Comparison of ENCODE assay signal across 23 cellular contexts in the genomic region with DNA sequence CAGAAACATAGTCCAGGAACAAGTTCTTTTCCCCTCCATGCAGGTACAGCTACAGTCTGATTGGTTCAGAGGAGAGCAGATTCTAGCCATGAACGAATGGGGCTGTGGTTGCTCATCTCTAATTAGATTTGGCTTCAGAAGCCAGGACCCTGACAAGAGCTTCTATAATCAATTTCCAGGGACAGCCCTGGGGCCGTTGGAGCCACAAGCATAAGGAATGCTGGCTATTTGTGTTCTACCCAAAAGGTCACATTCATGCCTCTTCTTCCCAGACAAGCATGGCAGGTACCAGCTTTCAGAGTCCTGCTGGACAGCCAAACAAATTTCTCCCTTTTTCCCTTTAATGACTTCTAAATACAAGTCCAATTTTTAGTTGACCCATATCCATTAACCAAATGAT.
DNase-seq lines count a peak whose midpoint lies in the region; ATAC-seq and TF ChIP-seq lines count a peak whose summit lies in the region.
"Had no signal": no experiment of that assay in that cellular context is flagged by ENCODE, and none has a peak within 500 bp of the region (broad histone marks: within the 10 kb centered on the region; RNA-seq: fewer than 3 reads in every experiment).

No MANE protein-coding gene starts in this region.

- H3K4ac ChIP-seq in IMR-90 (ENCODE audit: low read depth, low read length) = peak overlapping the region; percentile 2; the same call in 1 of the 2 replicates

- no peak overlapping the region for H3K4me3 Mint-ChIP-seq in neural progenitor cell
- no peak overlapping the region for H3K4me3 Mint-ChIP-seq in CD8-positive, alpha-beta T cell
- H3K4me3 Mint-ChIP-seq: CD4-positive, alpha-beta T cell; T-helper 17 cell had no signal

- no peak for TF ChIP-seq POLR2A in IMR-90 (IDR thresholded peaks at IDR 0.05; ENCODE audit: low read depth, low read length)

- no peaks in the 10 kb centered on the region for H3K36me3 Mint-ChIP-seq in neural progenitor cell
- H3K36me3 Mint-ChIP-seq in CD8-positive, alpha-beta T cell = no peaks in the 10 kb centered on the region

- H3K4me3 ChIP-seq in IMR-90 (ENCODE audit: insufficient read depth, low read depth, low read length) (no peak overlapping the region), neural progenitor cell (no peak overlapping the region)
- no peak overlapping the region for H3K4me3 ChIP-seq in CD8-positive, alpha-beta T cell (ENCODE audit: low read depth, low read length)
- H3K4me3 ChIP-seq: BLaER1 treated with 17β-estradiol and CSF1 and Interleukin-3, amounts not matched to agents 10 nM and 100 nM; SK-N-MC had no signal

- CTCF ChIA-PET in IMR-90 (lab: Yijun Ruan, JAX) = no interaction called here
- CTCF ChIA-PET in CD8-positive, alpha-beta T cell (lab: Charles Lee) = no interaction called here

- DNase-seq in EL (peak; percentile 58), IMR-90 (no peak), SK-N-DZ (ENCODE audit: low spot score) (peak; percentile 43), neural progenitor cell (ENCODE audit: low spot score) (no peak)
- DNase-seq in CD8-positive, alpha-beta T cell = no peak
- DNase-seq in activated CD4-positive, CD25-positive, alpha-beta regulatory T cell (lab: John Stamatoyannopoulos, UW) = no peak
- DNase-seq: AML-193; CD4-positive, alpha-beta T cell; COR-L47; HCEC 1CT; Karpas-422; MV-4-11; NCI-H2029; NCI-H446; NCI-H524 treated with DMSO at 0.1 percent for 48 hours; NCI-H774; Right ventricle myocardium superior; T-helper 17 cell had no signal

- no peak overlapping the region for H4K5ac ChIP-seq in IMR-90 (ENCODE audit: low read depth, low read length)

- in situ Hi-C loops in IMR-90 (cut with MboI; ENCODE audit: low sequenced_read_pairs) = no loop called here

- H3K27ac Mint-ChIP-seq in neural progenitor cell = peak overlapping the region; percentile 5
- no peak overlapping the region for H3K27ac Mint-ChIP-seq in CD8-positive, alpha-beta T cell
- H3K27ac Mint-ChIP-seq: CD4-positive, alpha-beta T cell; T-helper 17 cell had no signal

- H3K79me2 ChIP-seq in neural progenitor cell (ENCODE audit: low read depth) = no peaks in the 10 kb centered on the region

- no peaks in the 10 kb centered on the region for H3K4me1 Mint-ChIP-seq in neural progenitor cell
- H3K4me1 Mint-ChIP-seq in CD8-positive, alpha-beta T cell (ENCODE audit: low read depth) = no peaks in the 10 kb centered on the region
- H3K4me1 Mint-ChIP-seq: T-helper 17 cell had no signal

- no peak overlapping the region for H2AK9ac ChIP-seq in IMR-90 (replicated peaks; ENCODE audit: low read depth, low read length, poor library complexity)

- H3K27ac ChIP-seq in IMR-90 (ENCODE audit: insufficient read depth, low read length) = no peak overlapping the region
- no peak overlapping the region for H3K27ac ChIP-seq in neural progenitor cell
- H3K27ac ChIP-seq in CD8-positive, alpha-beta T cell (ENCODE audit: low read depth, low read length) = no peak overlapping the region
- H3K27ac ChIP-seq: BLaER1 treated with 17β-estradiol and CSF1 and Interleukin-3, amounts not matched to agents 10 nM and 100 nM; HL-60; SK-N-MC had no signal

- H3K9me1 ChIP-seq in IMR-90 (ENCODE audit: insufficient read depth, low read length) = peaks cover 3% of the 10 kb centered on the region; the same call in 1 of the 2 replicates

- POLR2A ChIA-PET in IMR-90 (lab: Charles Lee; ENCODE audit: unreplicated experiment) = no interaction called here
- POLR2A ChIA-PET in CD8-positive, alpha-beta T cell (lab: Charles Lee) = interaction anchor here (0.8 kb wide), 1 partner anchor 12 kb away, joined by 3 read pairs; no protein-coding TSS in a partner anchor

- H4K91ac ChIP-seq in IMR-90 (ENCODE audit: insufficient read depth, low read depth, low read length) = 0 out of 2 replicates have a peak overlapping the region, but pooled peaks have one; percentile 22

- WGBS in IMR-90 (ENCODE audit: extremely low coverage in 2 of 2, insufficient read length in 1 of 2), 2 experiments = 58% methylated on average over 2 of the region's 2 CpGs; no CpG with 5 or more reads in 1 of the 2 experiments

- no peak overlapping the region; the same call in 1 of the 2 replicates for H2BK20ac ChIP-seq in IMR-90 (ENCODE audit: low read depth, low read length)

- no peaks in the 10 kb centered on the region for H3K79me1 ChIP-seq in IMR-90 (ENCODE audit: low read depth in 1 of 2, low read length in 2 of 2)

- TF ChIP-seq CTCF in IMR-90 (conservative IDR thresholded peaks at IDR 0.05; ENCODE audit: low read depth, low read length) (no peak), neural progenitor cell (IDR thresholded peaks at IDR 0.05) (no peak)
- TF ChIP-seq CTCF in CD8-positive, alpha-beta T cell (IDR thresholded peaks at IDR 0.05) = no peak

- ATAC-seq in IMR-90 (ENCODE audit: low read depth) (no peak), HG02970 (IDR thresholded peaks at IDR 0.05; ENCODE audit: low FRiP score, unreplicated experiment) (no peak), GM18873 (IDR thresholded peaks at IDR 0.05; ENCODE audit: low FRiP score, unreplicated experiment) (no peak)
- ATAC-seq in CD8-positive, alpha-beta T cell = no peak
- ATAC-seq: T-helper 17 cell had no signal

- H3K9me3 ChIP-seq in IMR-90 (ENCODE audit: control insufficient read depth, insufficient read depth, low read length) (no peaks in the 10 kb centered on the region), neural progenitor cell (ENCODE audit: low read depth) (no peaks in the 10 kb centered on the region)
- H3K9me3 ChIP-seq in CD8-positive, alpha-beta T cell (ENCODE audit: low read length) = no peaks in the 10 kb centered on the region
- H3K9me3 ChIP-seq: BLaER1 treated with 17β-estradiol and CSF1 and Interleukin-3, amounts not matched to agents 10 nM and 100 nM had no signal

- H3K9ac ChIP-seq in IMR-90 (ENCODE audit: low read depth, low read length) (no peak overlapping the region), neural progenitor cell (no peak overlapping the region)
- H3K9ac ChIP-seq: BLaER1 treated with 17β-estradiol and CSF1 and Interleukin-3, amounts not matched to agents 10 nM and 100 nM had no signal

- intact Hi-C loops in IMR-90 (cut with micrococcal nuclease) = no loop called here
- intact Hi-C loops in CD8-positive, alpha-beta T cell (cut with DNase I, micrococcal nuclease) = loop anchor here in 1 of 2 experiments (5.0 kb wide), 1 partner anchor 674 kb away; no protein-coding TSS in a partner anchor

- no peak overlapping the region for H4K8ac ChIP-seq in IMR-90 (ENCODE audit: low read depth in 2 of 2, low read length in 2 of 2)

- no peak overlapping the region for H2BK5ac ChIP-seq in IMR-90 (ENCODE audit: low read depth, low read length, poor library complexity, severe bottlenecking)

- no peak overlapping the region for H3K56ac ChIP-seq in IMR-90 (ENCODE audit: extremely low read depth, insufficient read depth, low read length)

- 0 out of 2 replicates have a peak overlapping the region, but pooled peaks have one; percentile 17 for H3K23ac ChIP-seq in IMR-90 (ENCODE audit: low read depth, low read length)

- H3K18ac ChIP-seq in IMR-90 (ENCODE audit: low read depth, low read length) = no peak overlapping the region

- H3K14ac ChIP-seq in IMR-90 (replicated peaks; ENCODE audit: low read depth, low read length) = no peak overlapping the region

- peaks cover 5% of the 10 kb centered on the region for H3K4me1 ChIP-seq in IMR-90 (ENCODE audit: control insufficient read depth, insufficient read depth, low read length)
- H3K4me1 ChIP-seq in neural progenitor cell = no peaks in the 10 kb centered on the region
- H3K4me1 ChIP-seq in CD8-positive, alpha-beta T cell (ENCODE audit: insufficient read depth, low read length) = no peaks in the 10 kb centered on the region
- H3K4me1 ChIP-seq: BLaER1 treated with 17β-estradiol and CSF1 and Interleukin-3, amounts not matched to agents 10 nM and 100 nM had no signal

- H3F3A ChIP-seq in neural progenitor cell (ENCODE audit: low read depth) = no peaks in the 10 kb centered on the region

- TF ChIP-seq RAD21 in IMR-90 (IDR thresholded peaks at IDR 0.05; ENCODE audit: low read length) = no peak

- H3K27me3 Mint-ChIP-seq in neural progenitor cell (ENCODE audit: insufficient read depth, low read depth) = no peaks in the 10 kb centered on the region
- H3K27me3 Mint-ChIP-seq in CD8-positive, alpha-beta T cell (ENCODE audit: low read depth) = no peaks in the 10 kb centered on the region
- H3K27me3 Mint-ChIP-seq: CD4-positive, alpha-beta T cell; T-helper 17 cell had no signal

- H2BK120ac ChIP-seq in IMR-90 (ENCODE audit: low read depth, low read length) = peak overlapping the region; percentile 40; the same call in 1 of the 2 replicates

- H3K36me3 ChIP-seq in IMR-90 (ENCODE audit: control insufficient read depth, insufficient read depth, low read length) (no peaks in the 10 kb centered on the region), neural progenitor cell (no peaks in the 10 kb centered on the region)
- H3K36me3 ChIP-seq in CD8-positive, alpha-beta T cell (ENCODE audit: insufficient read depth, low read length) = no peaks in the 10 kb centered on the region
- H3K36me3 ChIP-seq: BLaER1 treated with 17β-estradiol and CSF1 and Interleukin-3, amounts not matched to agents 10 nM and 100 nM had no signal

- dilution Hi-C loops in IMR-90 (cut with HindIII; ENCODE audit: low sequenced_read_pairs, unreplicated experiment) = no loop called here

- H2BK15ac ChIP-seq in IMR-90 (ENCODE audit: low read depth, low read length) = 0 out of 3 replicates have a peak overlapping the region, but pooled peaks have one; percentile 31

- H2AFZ ChIP-seq in IMR-90 (replicated peaks; ENCODE audit: low read length, poor library complexity) = no peak overlapping the region
- H2AFZ ChIP-seq in neural progenitor cell (replicated peaks) = no peak overlapping the region

- H4K20me1 ChIP-seq in IMR-90 (ENCODE audit: insufficient read depth, low read length) (no peaks in the 10 kb centered on the region), neural progenitor cell (ENCODE audit: low read depth) (no peaks in the 10 kb centered on the region)
- H4K20me1 ChIP-seq: BLaER1 treated with 17β-estradiol and CSF1 and Interleukin-3, amounts not matched to agents 10 nM and 100 nM had no signal

- H3K27me3 ChIP-seq in IMR-90 (ENCODE audit: control insufficient read depth, insufficient read depth, low read length) = no peaks in the 10 kb centered on the region
- no peaks in the 10 kb centered on the region for H3K27me3 ChIP-seq in neural progenitor cell
- H3K27me3 ChIP-seq in CD8-positive, alpha-beta T cell (ENCODE audit: insufficient read depth, low read length) = no peaks in the 10 kb centered on the region

- H3K4me2 ChIP-seq in IMR-90 (ENCODE audit: low read depth, low read length) (no peak overlapping the region), neural progenitor cell (no peak overlapping the region)
- H3K4me2 ChIP-seq: BLaER1 treated with 17β-estradiol and CSF1 and Interleukin-3, amounts not matched to agents 10 nM and 100 nM had no signal

- BruUV-seq in IMR-90 (replicated peaks; lab: Mats Ljungman, UMichigan) = no TSS peak

- no peaks in the 10 kb centered on the region for H3K9me3 Mint-ChIP-seq in neural progenitor cell
- no peaks in the 10 kb centered on the region for H3K9me3 Mint-ChIP-seq in CD8-positive, alpha-beta T cell
- H3K9me3 Mint-ChIP-seq: CD4-positive, alpha-beta T cell had no signal

- no peak overlapping the region for H2AK5ac ChIP-seq in IMR-90 (ENCODE audit: low read depth, low read length)

TF ChIP-seq in IMR-90, 13 proteins besides CTCF, POLR2A, EP300 and RAD21 (continues in another document):
- TF ChIP-seq BHLHE40 (IDR thresholded peaks at IDR 0.05; ENCODE audit: low read depth, low read length) (no peak), SMC3 (IDR thresholded peaks at IDR 0.05; ENCODE audit: low read depth, low read length) (no peak)

Comparison
In these comparisons a context has a peak if more than half of its experiments do, and no peak if none do; other contexts are left out.
1. DNase-seq: peak in EL (single experiment) and SK-N-DZ (single experiment); none in IMR-90 (single experiment), neural progenitor cell (single experiment), CD8-positive, alpha-beta T cell (0 of 7) and activated CD4-positive, CD25-positive, alpha-beta regulatory T cell (0 of 4).